In the genomic region with DNA sequence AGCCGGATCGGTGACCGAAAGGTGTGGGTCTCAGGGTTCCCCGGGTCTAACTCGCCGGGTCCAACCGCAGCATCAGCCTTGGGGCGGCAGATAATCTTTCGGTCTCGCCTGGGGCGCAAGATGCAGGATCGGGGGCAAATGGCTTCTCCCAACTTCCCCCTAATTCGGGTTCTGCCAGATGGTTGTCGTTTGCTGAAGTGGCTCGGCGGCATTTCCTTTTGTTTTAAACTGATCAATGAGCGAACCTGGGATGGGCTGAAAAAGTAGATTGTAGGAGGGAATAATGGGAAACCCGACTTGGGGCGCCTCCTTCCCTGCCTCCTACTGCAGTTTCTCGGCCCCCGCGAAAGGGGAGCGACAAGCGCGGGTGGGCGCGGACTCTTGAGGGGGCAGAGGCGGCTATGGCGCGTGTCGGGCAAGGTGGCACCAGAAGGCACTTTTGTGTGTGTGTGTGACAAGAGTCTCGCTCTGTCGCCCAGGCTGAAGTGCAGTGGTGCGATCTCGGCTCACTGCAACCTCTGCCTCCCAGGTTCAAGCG, we compare ENCODE assay signal across 8 cellular contexts. TPM values are rescaled to one million over a fixed set of nuclear protein-coding genes. Genes with fewer than 3 reads are reported as not detected.
A peak's percentile ranks its signal among the peaks of the same experiment; 100 is the strongest.
DNase-seq lines count a peak whose midpoint lies in the region; ATAC-seq and TF ChIP-seq lines count a peak whose summit lies in the region.

No MANE protein-coding gene starts in this region.

- no peaks in the 10 kb centered on the region for H3K9me3 ChIP-seq in tibial artery
- no peaks in the 10 kb centered on the region for H3K9me3 ChIP-seq in mucosa of descending colon

- no peaks in the 10 kb centered on the region for H3K36me3 ChIP-seq in tibial artery
- H3K36me3 ChIP-seq in mucosa of descending colon (ENCODE audit: low read depth), result no peaks in the 10 kb centered on the region

- H3K36me3 Mint-ChIP-seq in activated CD4-positive, alpha-beta memory T cell treated with anti-CD3 and anti-CD28 coated beads, Interleukin-2, amount 10 ng/mL, durations not matched to agents 7 days and 5 days (ENCODE audit: low read depth), result peaks cover 3% of the 10 kb centered on the region
- no peaks in the 10 kb centered on the region for H3K36me3 Mint-ChIP-seq in activated CD4-positive, alpha-beta memory T cell treated with anti-CD3 and anti-CD28 coated beads for 36 hours
- H3K36me3 Mint-ChIP-seq in central memory CD8-positive, alpha-beta T cell (ENCODE audit: insufficient read depth), result peaks cover 5% of the 10 kb centered on the region

- CTCF ChIA-PET in activated CD4-positive, alpha-beta memory T cell treated with anti-CD3 and anti-CD28 coated beads, Interleukin-2, amount 10 ng/mL, durations not matched to agents 7 days and 5 days (lab: Charles Lee), result interaction anchor here (0.8 to 3.2 kb wide), 14 partner anchors 7 to 1038 kb away, joined by 3 to 59 read pairs (median 6); a partner anchor contains a TSS
- CTCF ChIA-PET in activated CD4-positive, alpha-beta memory T cell treated with anti-CD3 and anti-CD28 coated beads for 36 hours (lab: Charles Lee), result interaction anchor here (0.8 to 4.4 kb wide), 31 partner anchors 9 to 1856 kb away, joined by 3 to 99 read pairs (median 7); no protein-coding TSS in a partner anchor

- WGBS in lower leg skin, 2 donors, result 6 to 7% methylated on average over 34 to 36 of the region's 36 CpGs

- H3K4me1 Mint-ChIP-seq in activated CD4-positive, alpha-beta memory T cell treated with anti-CD3 and anti-CD28 coated beads, Interleukin-2, amount 10 ng/mL, durations not matched to agents 7 days and 5 days, result peaks cover 36% of the 10 kb centered on the region
- H3K4me1 Mint-ChIP-seq in activated CD4-positive, alpha-beta memory T cell treated with anti-CD3 and anti-CD28 coated beads for 36 hours (ENCODE audit: low read depth), result peaks cover 35% of the 10 kb centered on the region
- H3K4me1 Mint-ChIP-seq in central memory CD8-positive, alpha-beta T cell, result peaks cover 11% of the 10 kb centered on the region

- no peak for DNase-seq in activated CD4-positive, alpha-beta memory T cell treated with anti-CD3 and anti-CD28 coated beads, Interleukin-2, amount 10 ng/mL, durations not matched to agents 7 days and 5 days
- DNase-seq in activated CD4-positive, alpha-beta memory T cell treated with anti-CD3 and anti-CD28 coated beads for 36 hours, result no peak
- DNase-seq in central memory CD8-positive, alpha-beta T cell (ENCODE audit: low spot score in 2 of 2), result no peak
- DNase-seq in lower leg skin (ENCODE audit: low spot score in 2 of 2) (no peak), tibial artery (peak in 1 of 2 donors; percentile 65), NCI-H1436 (lab: John Stamatoyannopoulos, UW) (no peak), mucosa of descending colon (no peak), NCI-H82 (lab: John Stamatoyannopoulos, UW) (no peak)

- H3K27me3 ChIP-seq in tibial artery, result peaks cover 3 to 55% of the 10 kb centered on the region in 2 donors

- intact Hi-C loops in activated CD4-positive, alpha-beta memory T cell treated with anti-CD3 and anti-CD28 coated beads for 36 hours (cut with micrococcal nuclease), result loop anchor here (2.0 to 5.0 kb wide), 6 partner anchors 129 to 1855 kb away; a partner anchor contains a TSS
- intact Hi-C loops in lower leg skin (cut with DNase I; ENCODE audit: low total_unique reads), result no loop called here
- intact Hi-C loops in tibial artery (cut with DNase I; ENCODE audit: low total_unique reads), result loop anchor here (5.0 to 10.0 kb wide), 3 partner anchors 130 to 1217 kb away; a partner anchor contains a TSS
- intact Hi-C loops in mucosa of descending colon (cut with DNase I, micrococcal nuclease), result loop anchor here in 1 of 2 donors (2.0 to 5.0 kb wide), 2 partner anchors 323 to 525 kb away; no protein-coding TSS in a partner anchor

- H3K4me3 Mint-ChIP-seq in activated CD4-positive, alpha-beta memory T cell treated with anti-CD3 and anti-CD28 coated beads, Interleukin-2, amount 10 ng/mL, durations not matched to agents 7 days and 5 days, result peak overlapping the region; percentile 3
- H3K4me3 Mint-ChIP-seq in activated CD4-positive, alpha-beta memory T cell treated with anti-CD3 and anti-CD28 coated beads for 36 hours, result no peak overlapping the region
- H3K4me3 Mint-ChIP-seq in central memory CD8-positive, alpha-beta T cell, result peak overlapping the region; percentile 73

- H3K4me1 ChIP-seq in tibial artery (peaks cover 15 to 69% (median 54%) of the 10 kb centered on the region in 4 donors), mucosa of descending colon (ENCODE audit: low read depth) (peaks cover 39% of the 10 kb centered on the region)

- H3K27me3 Mint-ChIP-seq in activated CD4-positive, alpha-beta memory T cell treated with anti-CD3 and anti-CD28 coated beads, Interleukin-2, amount 10 ng/mL, durations not matched to agents 7 days and 5 days, result peaks cover 76% of the 10 kb centered on the region
- peaks cover 68% of the 10 kb centered on the region for H3K27me3 Mint-ChIP-seq in activated CD4-positive, alpha-beta memory T cell treated with anti-CD3 and anti-CD28 coated beads for 36 hours
- peaks cover 78% of the 10 kb centered on the region for H3K27me3 Mint-ChIP-seq in central memory CD8-positive, alpha-beta T cell

- no peaks in the 10 kb centered on the region for H3K9me3 Mint-ChIP-seq in activated CD4-positive, alpha-beta memory T cell treated with anti-CD3 and anti-CD28 coated beads, Interleukin-2, amount 10 ng/mL, durations not matched to agents 7 days and 5 days
- H3K9me3 Mint-ChIP-seq in activated CD4-positive, alpha-beta memory T cell treated with anti-CD3 and anti-CD28 coated beads for 36 hours, result no peaks in the 10 kb centered on the region
- no peaks in the 10 kb centered on the region for H3K9me3 Mint-ChIP-seq in central memory CD8-positive, alpha-beta T cell

- H3K27ac Mint-ChIP-seq in activated CD4-positive, alpha-beta memory T cell treated with anti-CD3 and anti-CD28 coated beads, Interleukin-2, amount 10 ng/mL, durations not matched to agents 7 days and 5 days, result no peak overlapping the region
- H3K27ac Mint-ChIP-seq in activated CD4-positive, alpha-beta memory T cell treated with anti-CD3 and anti-CD28 coated beads for 36 hours, result no peak overlapping the region
- no peak overlapping the region for H3K27ac Mint-ChIP-seq in central memory CD8-positive, alpha-beta T cell (ENCODE audit: low read depth)

- no peak for TF ChIP-seq POLR2A in lower leg skin (IDR thresholded peaks at IDR 0.05)

- peak overlapping the region; percentile 34 for H3K4me3 ChIP-seq in lower leg skin (ENCODE audit: low read depth, poor library complexity, severe bottlenecking)
- H3K4me3 ChIP-seq in tibial artery, result peak overlapping the region; percentile 58 to 69
- H3K4me3 ChIP-seq in mucosa of descending colon, result no peak overlapping the region

- peak overlapping the region; percentile 73 to 82 for H3K27ac ChIP-seq in tibial artery

- TF ChIP-seq CTCF in lower leg skin (IDR thresholded peaks at IDR 0.05), result no peak
- TF ChIP-seq CTCF in tibial artery (IDR thresholded peaks at IDR 0.05), result no peak
- TF ChIP-seq CTCF in mucosa of descending colon (IDR thresholded peaks at IDR 0.05), result no peak

- ATAC-seq in central memory CD8-positive, alpha-beta T cell (replicated peaks; ENCODE audit: extremely low read depth, poor library complexity, severe bottlenecking), result no peak
- no peak for ATAC-seq in mucosa of descending colon

- POLR2A ChIA-PET in activated CD4-positive, alpha-beta memory T cell treated with anti-CD3 and anti-CD28 coated beads, Interleukin-2, amount 10 ng/mL, durations not matched to agents 7 days and 5 days (lab: Charles Lee), result no interaction called here
- POLR2A ChIA-PET in activated CD4-positive, alpha-beta memory T cell treated with anti-CD3 and anti-CD28 coated beads for 36 hours (lab: Charles Lee), result no interaction called here

RNA-seq across cellular contexts. Expression of a gene that starts 3.1 kb away (rescaled TPM):
- total RNA-seq in activated CD4-positive, alpha-beta memory T cell treated with anti-CD3 and anti-CD28 coated beads, Interleukin-2, amount 10 ng/mL, durations not matched to agents 7 days and 5 days, result under 1 TPM; 0.45 to 0.68 TPM
- not detected for total RNA-seq in activated CD4-positive, alpha-beta memory T cell treated with anti-CD3 and anti-CD28 coated beads for 36 hours
- total RNA-seq in lower leg skin (10 to 100 TPM; 14.9 to 44.4 (median 22.3) TPM), mucosa of descending colon (100 to 1,000 TPM in 1 of 3 donors, 10 to 100 TPM in 2; 31.6 to 110 (median 60.6) TPM)

Comparison
In these comparisons a context has a peak if more than half of its experiments do, and no peak if none do; other contexts are left out.
1. RNA of a gene that starts 3.1 kb away (total RNA-seq): 31.6 to 110 TPM in mucosa of descending colon and 14.9 to 44.4 TPM in lower leg skin; 0.45 to 0.68 TPM in activated CD4-positive, alpha-beta memory T cell treated with anti-CD3 and anti-CD28 coated beads, Interleukin-2, amount 10 ng/mL, durations not matched to agents 7 days and 5 days and not detected in activated CD4-positive, alpha-beta memory T cell treated with anti-CD3 and anti-CD28 coated beads for 36 hours; every median in the first group is over 4 times any median in the second.